26 cellular contexts compared by ENCODE assay signal in the genomic region with DNA sequence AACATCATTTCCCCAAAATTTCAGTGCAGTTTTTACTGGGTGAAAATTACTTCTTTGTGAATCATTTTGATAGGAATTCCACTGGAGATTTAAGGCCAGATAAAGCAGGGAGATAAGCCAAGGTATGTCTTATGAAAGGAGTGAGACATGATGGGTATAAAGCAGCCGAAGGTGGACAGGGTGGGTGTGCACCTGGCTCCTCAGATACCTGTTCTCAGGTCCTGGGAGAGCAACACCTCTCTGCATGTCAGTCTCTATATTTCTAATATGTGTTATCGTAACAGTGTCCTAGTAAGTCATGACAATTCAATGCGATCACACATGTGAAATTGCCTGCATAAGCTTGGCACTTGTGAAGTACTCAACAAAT.
DNase-seq lines count a peak whose midpoint lies in the region; ATAC-seq, FAIRE-seq and TF ChIP-seq lines count a peak whose summit lies in the region.
"Had no signal": no experiment of that assay in that cellular context is flagged by ENCODE, and none has a peak within 500 bp of the region (broad histone marks: within the 10 kb centered on the region; RNA-seq: fewer than 3 reads in every experiment).

No MANE protein-coding gene starts in this region.

- no peaks in the 10 kb centered on the region for H3K27me3 Mint-ChIP-seq in MCF 10A (ENCODE audit: insufficient read depth, unreplicated experiment)
- H3K27me3 Mint-ChIP-seq: CD8-positive, alpha-beta memory T cell had no signal

- BruUV-seq in MCF 10A (replicated peaks; lab: Mats Ljungman, UMichigan), result no TSS peak

- H3K4me1 Mint-ChIP-seq in MCF 10A (ENCODE audit: insufficient read depth, unreplicated experiment), result peaks cover 7% of the 10 kb centered on the region
- H3K4me1 Mint-ChIP-seq: CD14-positive monocyte had no signal

- H3K36me3 Mint-ChIP-seq in MCF 10A (ENCODE audit: insufficient read depth, unreplicated experiment), result no peaks in the 10 kb centered on the region
- H3K36me3 Mint-ChIP-seq: CD14-positive monocyte; CD8-positive, alpha-beta memory T cell had no signal

- intact Hi-C loops in MCF 10A (cut with micrococcal nuclease), result no loop called here
- intact Hi-C loops in breast epithelium (cut with DNase I; ENCODE audit: low total_unique reads), result no loop called here

- H3K9ac ChIP-seq in adipocyte (ENCODE audit: low read length), result peak overlapping the region; percentile 27
- no peak overlapping the region for H3K9ac ChIP-seq in keratinocyte (ENCODE audit: control insufficient read depth, extremely low read depth, insufficient read depth, low read length)

- no peak for TF ChIP-seq POLR2A in breast epithelium (IDR thresholded peaks at IDR 0.05)

- no peaks in the 10 kb centered on the region for H3K9me3 ChIP-seq in breast epithelium
- no peaks in the 10 kb centered on the region for H3K9me3 ChIP-seq in adipocyte (ENCODE audit: control insufficient read depth, low read length)
- no peaks in the 10 kb centered on the region for H3K9me3 ChIP-seq in keratinocyte (ENCODE audit: control insufficient read depth, low read depth, low read length)
- H3K9me3 ChIP-seq: BE2C, SJSA1 had no signal

- H3K36me3 ChIP-seq in breast epithelium, result no peaks in the 10 kb centered on the region
- H3K36me3 ChIP-seq in adipocyte (ENCODE audit: control insufficient read depth, insufficient read depth, low read length, severe bottlenecking), result no peaks in the 10 kb centered on the region
- H3K36me3 ChIP-seq in keratinocyte (ENCODE audit: control insufficient read depth in 2 of 2, extremely low read depth in 1 of 2, insufficient read depth in 2 of 2, low read length in 2 of 2), result no peaks in the 10 kb centered on the region
- H3K36me3 ChIP-seq: BE2C, SJSA1 had no signal

- no peak for ATAC-seq in GM21381 (IDR thresholded peaks at IDR 0.05; ENCODE audit: unreplicated experiment)

- H3K4me3 ChIP-seq in breast epithelium (no peak overlapping the region), adipocyte (ENCODE audit: low read length) (peak overlapping the region; percentile 4), keratinocyte (ENCODE audit: control insufficient read depth in 2 of 3, extremely low read depth in 1 of 3, insufficient read depth in 2 of 3, low read depth in 1 of 3, low read length in 3 of 3) (no peak overlapping the region)
- H3K4me3 ChIP-seq: PC-9, SJSA1 had no signal

- no peaks in the 10 kb centered on the region for H4K20me1 ChIP-seq in keratinocyte (ENCODE audit: control insufficient read depth, extremely low read depth, insufficient read depth, low read length)

- H2AFZ ChIP-seq in keratinocyte (ENCODE audit: control insufficient read depth, low read length), result no peak overlapping the region
- H2AFZ ChIP-seq: PC-9 had no signal

- H3K9me3 Mint-ChIP-seq in MCF 10A (ENCODE audit: unreplicated experiment), result no peaks in the 10 kb centered on the region
- H3K9me3 Mint-ChIP-seq: CD14-positive monocyte; CD8-positive, alpha-beta memory T cell had no signal

- TF ChIP-seq CTCF in MCF 10A (IDR thresholded peaks at IDR 0.05; ENCODE audit: unreplicated experiment) (no peak), breast epithelium (IDR thresholded peaks at IDR 0.05) (no peak), keratinocyte (optimal IDR thresholded peaks at IDR 0.05 in 1 of 3, IDR thresholded peaks at IDR 0.05 in 1 of 3, conservative IDR thresholded peaks at IDR 0.05 in 1 of 3; ENCODE audit: extremely low read depth in 1 of 3, insufficient read depth in 2 of 3, low read length in 3 of 3) (no peak)

- FAIRE-seq in keratinocyte (lab: Jason Lieb, UNC), result no peak
- FAIRE-seq: GM18507, H1 had no signal

- H3K27me3 ChIP-seq in breast epithelium (no peaks in the 10 kb centered on the region), adipocyte (replicated peaks; ENCODE audit: control insufficient read depth, insufficient read depth, low read length) (no peaks in the 10 kb centered on the region), keratinocyte (ENCODE audit: control insufficient read depth, extremely low read depth, insufficient read depth, low read length) (no peaks in the 10 kb centered on the region)
- H3K27me3 ChIP-seq: BE2C, SJSA1 had no signal

- H3K27ac ChIP-seq in breast epithelium (no peak overlapping the region), keratinocyte (ENCODE audit: control insufficient read depth, insufficient read depth, low read length) (no peak overlapping the region)
- H3K27ac ChIP-seq: 22Rv1, PC-9, SJSA1 had no signal

- DNase-seq in MCF 10A (ENCODE audit: unreplicated experiment) (no peak), breast epithelium (ENCODE audit: low spot score in 2 of 2) (no peak), adipocyte (ENCODE audit: low read depth) (no peak), keratinocyte (ENCODE audit: low read depth, low spot score) (no peak), NCI-H446 (lab: John Stamatoyannopoulos, UW) (no peak)
- DNase-seq in activated naive CD4-positive, alpha-beta T cell treated with anti-CD3 and anti-CD28 coated beads, Interleukin-2, amount 50 U/mL, for 16 hours, result no peak
- DNase-seq: ACHN; BE2C; CD8-positive, alpha-beta memory T cell; HCEC 1CT; KG1; NCI-H1092 treated with DMSO at 0.1 percent for 48 hours; NCI-H1436; NCI-H187; NCI-H2171 treated with DMSO at 0.1 percent for 48 hours; NCI-H524 treated with DMSO at 0.1 percent for 48 hours; NCI-H82; NK-92 treated with Interleukin-12 subunit alpha and Interleukin-12 subunit beta, amount 100 ng/mL, for 24 hours; PC-9; Right ventricle myocardium superior had no signal

- peak overlapping the region; percentile 41 for H3K27ac Mint-ChIP-seq in MCF 10A (ENCODE audit: low read depth, unreplicated experiment)
- H3K27ac Mint-ChIP-seq: CD8-positive, alpha-beta memory T cell had no signal

- dilution Hi-C loops in keratinocyte (cut with MboI; ENCODE audit: extremely low pct_ligation_motif_present, low sequenced_read_pairs), result no loop called here

- no peaks in the 10 kb centered on the region for H3K9me1 ChIP-seq in keratinocyte (ENCODE audit: control insufficient read depth, extremely low read depth, insufficient read depth, low read length)

- no peaks in the 10 kb centered on the region for H3K79me2 ChIP-seq in keratinocyte (ENCODE audit: control insufficient read depth, insufficient read depth, low read length)

- CTCF ChIA-PET in MCF 10A (lab: Yijun Ruan, JAX), result interaction anchor here (1.7 kb wide), 1 partner anchor 14 kb away, joined by 6 read pairs; no protein-coding TSS in a partner anchor

- POLR2A ChIA-PET in MCF 10A (lab: Yijun Ruan, JAX), result no interaction called here

- H3K4me2 ChIP-seq in keratinocyte (ENCODE audit: control insufficient read depth, extremely low read depth, insufficient read depth, low read depth, low read length), result peak overlapping the region; percentile 2
- H3K4me2 ChIP-seq: PC-9 had no signal

- no peaks in the 10 kb centered on the region for H3K4me1 ChIP-seq in breast epithelium
- peaks cover 16% of the 10 kb centered on the region for H3K4me1 ChIP-seq in adipocyte (ENCODE audit: control insufficient read depth, insufficient read depth, low read length)
- peaks cover 11% of the 10 kb centered on the region for H3K4me1 ChIP-seq in keratinocyte (ENCODE audit: control insufficient read depth, extremely low read depth, insufficient read depth, low read length)
- H3K4me1 ChIP-seq: BE2C, SJSA1 had no signal

- no peak overlapping the region for H3K4me3 Mint-ChIP-seq in MCF 10A (ENCODE audit: unreplicated experiment)
- H3K4me3 Mint-ChIP-seq: CD14-positive monocyte; CD8-positive, alpha-beta memory T cell had no signal
